In genomic region chr19:11377237-11377636, GRCh38 we compare ENCODE assay signal across 8 cellular contexts. TPM values are rescaled to one million over a fixed set of nuclear protein-coding genes. Genes with fewer than 3 reads are reported as not detected.
A peak's percentile ranks its signal among the peaks of the same experiment; 100 is the strongest.
DNase-seq lines count a peak whose midpoint lies in the region; ATAC-seq and TF ChIP-seq lines count a peak whose summit lies in the region.

No MANE protein-coding gene starts in this region.

- intact Hi-C loops in A673 (cut with micrococcal nuclease; ENCODE audit: unreplicated experiment) = no loop called here

- BruUV-seq in A673 (replicated peaks; lab: Mats Ljungman, UMichigan) = no TSS peak

- H3K4me3 ChIP-seq in HL-60 (replicated peaks; ENCODE audit: insufficient read depth, low read length) (no peak overlapping the region), A673 (ENCODE audit: low read depth, low read length, poor library complexity, severe bottlenecking) (no peak overlapping the region), Peyer's patch (no peak overlapping the region)

- H3K27me3 Mint-ChIP-seq in activated CD4-positive, alpha-beta memory T cell treated with anti-CD3 and anti-CD28 coated beads, Interleukin-2, amount 10 ng/mL, durations not matched to agents 7 days and 5 days = peaks cover 3% of the 10 kb centered on the region

- H3K27ac ChIP-seq in HL-60 (replicated peaks) = peak overlapping the region; percentile 95
- no peak overlapping the region for H3K27ac ChIP-seq in A673 (ENCODE audit: low read depth, low read length, poor library complexity, severe bottlenecking)
- peak overlapping the region in 2 of 4 donors; percentile 13 to 39 for H3K27ac ChIP-seq in Peyer's patch

- H3K4me3 Mint-ChIP-seq in activated CD4-positive, alpha-beta memory T cell treated with anti-CD3 and anti-CD28 coated beads, Interleukin-2, amount 10 ng/mL, durations not matched to agents 7 days and 5 days = peak overlapping the region; percentile 40

- POLR2A ChIA-PET in activated CD4-positive, alpha-beta memory T cell treated with anti-CD3 and anti-CD28 coated beads, Interleukin-2, amount 10 ng/mL, durations not matched to agents 7 days and 5 days (lab: Charles Lee) = interaction anchor here (0.6 to 1.7 kb wide), 4 partner anchors 31 to 1305 kb away, joined by 3 to 5 read pairs (median 3); partner anchors contain the start of genes CCDC159 and TMEM205
- POLR2A ChIA-PET in A673 (lab: Charles Lee; ENCODE audit: low non-redundant PET) = no interaction called here

- H3K36me3 ChIP-seq in A673 (ENCODE audit: insufficient read depth, low read length, poor library complexity, severe bottlenecking) (no peaks in the 10 kb centered on the region), Peyer's patch (no peaks in the 10 kb centered on the region)

- no peak for TF ChIP-seq POLR2A in Peyer's patch (IDR thresholded peaks at IDR 0.05)

- TF ChIP-seq CTCF in HL-60 (IDR thresholded peaks at IDR 0.05; ENCODE audit: insufficient read depth, low read length) (no peak), A673 (conservative IDR thresholded peaks at IDR 0.05; ENCODE audit: low read depth, low read length) (no peak), Peyer's patch (IDR thresholded peaks at IDR 0.05) (no peak)

- H3K9me3 ChIP-seq in A673 (ENCODE audit: low read depth, low read length, poor library complexity, severe bottlenecking) (no peaks in the 10 kb centered on the region), Peyer's patch (no peaks in the 10 kb centered on the region)

- H3K9me3 Mint-ChIP-seq in activated CD4-positive, alpha-beta memory T cell treated with anti-CD3 and anti-CD28 coated beads, Interleukin-2, amount 10 ng/mL, durations not matched to agents 7 days and 5 days = no peaks in the 10 kb centered on the region

- H3K27ac Mint-ChIP-seq in activated CD4-positive, alpha-beta memory T cell treated with anti-CD3 and anti-CD28 coated beads, Interleukin-2, amount 10 ng/mL, durations not matched to agents 7 days and 5 days = peak overlapping the region; percentile 90

- DNase-seq in AG20443 (ENCODE audit: low spot score) (peak; percentile 55), HL-60 (ENCODE audit: low read depth in 1 of 2, low spot score in 1 of 2) (peak; percentile 50 to 74), hepatic stellate cell (ENCODE audit: low spot score) (peak; percentile 75), A673 (ENCODE audit: low spot score) (no peak), Peyer's patch (no peak)
- peak; percentile 51 for DNase-seq in activated CD4-positive, alpha-beta memory T cell treated with anti-CD3 and anti-CD28 coated beads, Interleukin-2, amount 10 ng/mL, durations not matched to agents 7 days and 5 days

- CTCF ChIA-PET in activated CD4-positive, alpha-beta memory T cell treated with anti-CD3 and anti-CD28 coated beads, Interleukin-2, amount 10 ng/mL, durations not matched to agents 7 days and 5 days (lab: Charles Lee) = interaction anchor here (0.7 to 2.6 kb wide), 11 partner anchors 8 to 152 kb away, joined by 3 to 13 read pairs (median 4); partner anchors contain the start of genes ECSIT, ODAD3, PRKCSH and RAB3D
- CTCF ChIA-PET in A673 (lab: Charles Lee) = interaction anchor here (0.6 kb wide), 1 partner anchor 87 kb away, joined by 3 read pairs; no protein-coding TSS in a partner anchor

- peaks cover 22% of the 10 kb centered on the region for H3K4me1 ChIP-seq in A673 (ENCODE audit: insufficient read depth, low read length, poor library complexity, severe bottlenecking)
- H3K4me1 ChIP-seq in Peyer's patch = peaks cover 3 to 48% (median 14%) of the 10 kb centered on the region in 4 donors

- H3K27me3 ChIP-seq in HL-60 (ENCODE audit: insufficient read depth, poor library complexity, severe bottlenecking) (no peaks in the 10 kb centered on the region), A673 (replicated peaks; ENCODE audit: insufficient read depth, low read depth, low read length, poor library complexity) (no peaks in the 10 kb centered on the region), Peyer's patch (no peaks in the 10 kb centered on the region)

- H3K4me1 Mint-ChIP-seq in activated CD4-positive, alpha-beta memory T cell treated with anti-CD3 and anti-CD28 coated beads, Interleukin-2, amount 10 ng/mL, durations not matched to agents 7 days and 5 days = peaks cover 48% of the 10 kb centered on the region

- peaks cover 31% of the 10 kb centered on the region for H3K36me3 Mint-ChIP-seq in activated CD4-positive, alpha-beta memory T cell treated with anti-CD3 and anti-CD28 coated beads, Interleukin-2, amount 10 ng/mL, durations not matched to agents 7 days and 5 days (ENCODE audit: low read depth)

- ATAC-seq in GM18519 (IDR thresholded peaks at IDR 0.05; ENCODE audit: low FRiP score, unreplicated experiment) (no peak), HG03342 (IDR thresholded peaks at IDR 0.05; ENCODE audit: unreplicated experiment) (no peak)

RNA-seq across cellular contexts. Expression of gene SWSAP1, which starts 2.8 kb away (rescaled TPM):
- total RNA-seq in activated CD4-positive, alpha-beta memory T cell treated with anti-CD3 and anti-CD28 coated beads, Interleukin-2, amount 10 ng/mL, durations not matched to agents 7 days and 5 days = 1 to 10 TPM; 2.6 to 2.9 TPM
- total RNA-seq in A673 (2021) (2.5 and 3.3 TPM in 2 replicates), Peyer's patch (1 to 10 TPM in 2 of 4 donors, under 1 TPM in 1, not detected in 1; 0.76 to 3.2 (median 1.9) TPM)

RNA-seq across cellular contexts. Expression of gene EPOR, which starts 6.9 kb away (rescaled TPM):
- 10 to 100 TPM; 10.0 to 10.2 TPM for total RNA-seq in activated CD4-positive, alpha-beta memory T cell treated with anti-CD3 and anti-CD28 coated beads, Interleukin-2, amount 10 ng/mL, durations not matched to agents 7 days and 5 days
- total RNA-seq in A673 (2021) (5.3 and 6.0 TPM in 2 replicates), Peyer's patch (1 to 10 TPM; 1.2 to 5.0 (median 3.0) TPM)

RNA-seq across cellular contexts. Expression of gene PLPPR2, which starts 22.0 kb away (rescaled TPM):
- 1 to 10 TPM; 2.0 to 2.6 TPM for total RNA-seq in activated CD4-positive, alpha-beta memory T cell treated with anti-CD3 and anti-CD28 coated beads, Interleukin-2, amount 10 ng/mL, durations not matched to agents 7 days and 5 days
- total RNA-seq in A673 (2021) = 19.0 and 20.2 TPM in 2 replicates
- 10 to 100 TPM in 2 of 4 donors, 1 to 10 TPM in 2; 6.8 to 18.2 (median 10.1) TPM for total RNA-seq in Peyer's patch

RNA-seq across cellular contexts. Expression of gene CCDC159, which starts 30.9 kb away (rescaled TPM):
- 10 to 100 TPM; 24.0 to 24.7 TPM for total RNA-seq in activated CD4-positive, alpha-beta memory T cell treated with anti-CD3 and anti-CD28 coated beads, Interleukin-2, amount 10 ng/mL, durations not matched to agents 7 days and 5 days
- total RNA-seq in A673 (2021) (7.9 and 11.6 TPM in 2 replicates), Peyer's patch (100 to 1,000 TPM in 1 of 4 donors, 10 to 100 TPM in 3; 25.6 to 157 (median 65.6) TPM)

RNA-seq across cellular contexts. Expression of gene TMEM205, which starts 31.2 kb away (rescaled TPM):
- 10 to 100 TPM; 32.6 to 35.1 TPM for total RNA-seq in activated CD4-positive, alpha-beta memory T cell treated with anti-CD3 and anti-CD28 coated beads, Interleukin-2, amount 10 ng/mL, durations not matched to agents 7 days and 5 days
- total RNA-seq in A673 (2021) (94.3 and 100 TPM in 2 replicates), Peyer's patch (100 to 1,000 TPM in 3 of 4 donors, 10 to 100 TPM in 1; 77.6 to 212 (median 168) TPM)

Comparison
In these comparisons a context has a peak if more than half of its experiments do, and no peak if none do; other contexts are left out.
1. DNase-seq: peak in AG20443 (single experiment), HL-60 (2 of 2), activated CD4-positive, alpha-beta memory T cell treated with anti-CD3 and anti-CD28 coated beads, Interleukin-2, amount 10 ng/mL, durations not matched to agents 7 days and 5 days (single experiment) and hepatic stellate cell (single experiment); none in A673 (single experiment) and Peyer's patch (0 of 3).